In genomic region chr2:27664622-27665363, GRCh38 we compare ENCODE assay signal across 2 cellular contexts.
TF ChIP-seq lines count a peak whose summit lies in the region.

No MANE protein-coding gene starts in this region.

TF ChIP-seq in A549, 52 proteins besides CTCF, POLR2A, EP300 and RAD21:
- peak; percentile 83 to 94; a peak in 3 of 4 replicates for TF ChIP-seq CEBPB (IDR thresholded peaks at IDR 0.05)
- TF ChIP-seq HMGXB4 (CRISPR knock-in tag; IDR thresholded peaks at IDR 0.05; ENCODE audit: borderline replicate concordance): no peak
- no peak for TF ChIP-seq TFCP2L1 (CRISPR knock-in tag; IDR thresholded peaks at IDR 0.05)
- peak; percentile 21 for TF ChIP-seq MAFK (IDR thresholded peaks at IDR 0.05; ENCODE audit: partially characterized antibody)
- TF ChIP-seq HOXB13 (CRISPR knock-in tag; IDR thresholded peaks at IDR 0.05; ENCODE audit: low read depth): no peak
- TF ChIP-seq RNF2 (IDR thresholded peaks at IDR 0.05; ENCODE audit: borderline replicate concordance, low read depth): no peak
- TF ChIP-seq ELK1 (IDR thresholded peaks at IDR 0.05; ENCODE audit: low read depth, low read length): no peak
- TF ChIP-seq ZFP36 (IDR thresholded peaks at IDR 0.05; ENCODE audit: borderline replicate concordance, partially characterized antibody): no peak
- TF ChIP-seq PHF8 (IDR thresholded peaks at IDR 0.05; ENCODE audit: borderline replicate concordance, low read depth): no peak
- no peak for TF ChIP-seq TP53 (CRISPR knock-in tag; IDR thresholded peaks at IDR 0.05)
- TF ChIP-seq FOSB (CRISPR knock-in tag; IDR thresholded peaks at IDR 0.05): no peak
- no peak for TF ChIP-seq HDAC2 (IDR thresholded peaks at IDR 0.05)

TF ChIP-seq in IMR-90, 13 proteins besides CTCF, POLR2A, EP300 and RAD21:
- TF ChIP-seq CHD1 (IDR thresholded peaks at IDR 0.05; ENCODE audit: low read depth, low read length) (no peak), RFX5 (IDR thresholded peaks at IDR 0.05; ENCODE audit: low read depth, low read length) (no peak), CEBPB (IDR thresholded peaks at IDR 0.05; ENCODE audit: low read depth, low read length) (peak; percentile 89)
